8 cellular contexts compared by ENCODE assay signal in the genomic region with DNA sequence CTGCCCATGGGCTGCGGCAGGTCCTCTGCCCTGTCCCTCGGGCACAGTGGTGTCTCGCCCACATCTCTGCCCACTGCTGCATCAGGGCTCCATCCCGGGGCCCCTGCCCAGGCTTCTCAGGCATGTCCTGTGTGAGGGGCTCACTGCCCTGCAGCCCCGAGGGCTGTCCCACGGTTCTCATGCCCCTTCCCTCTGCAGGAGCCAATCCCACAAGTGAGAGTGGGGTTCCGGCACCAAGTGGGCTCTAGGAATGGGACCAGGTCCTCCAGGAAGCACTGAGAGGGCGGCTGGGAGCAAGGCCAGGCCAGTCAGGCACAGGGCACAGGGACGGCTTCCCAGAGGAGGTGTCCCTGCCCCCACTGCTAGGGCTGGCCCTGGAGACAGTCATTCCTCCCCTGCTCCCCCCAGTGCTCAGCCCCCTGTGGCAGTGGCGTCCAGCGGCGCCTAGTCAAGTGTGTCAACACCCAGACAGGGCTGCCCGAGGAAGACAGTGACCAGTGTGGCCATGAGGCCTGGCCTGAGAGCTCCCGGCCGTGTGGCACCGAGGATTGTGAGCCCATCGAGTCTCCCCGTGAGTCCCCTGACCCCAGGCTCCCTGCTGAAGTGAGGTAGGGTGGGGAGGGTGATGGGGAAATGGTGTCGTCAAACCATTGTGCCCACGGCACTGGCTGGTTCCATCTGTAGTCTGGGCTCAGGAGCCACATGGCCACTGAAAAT.
DNase-seq lines count a peak whose midpoint lies in the region; ATAC-seq and TF ChIP-seq lines count a peak whose summit lies in the region.
"Not testable (repeated sequence)": the region's sequence is repeated elsewhere in the genome, so short reads cannot be mapped to it uniquely, and the experiment has no call there.

No MANE protein-coding gene starts in this region.

- not testable (repeated sequence) for H2AFZ ChIP-seq in Loucy (ENCODE audit: low read length)

- TF ChIP-seq POLR2A in uterus (IDR thresholded peaks at IDR 0.05), result not testable (repeated sequence)

- not testable (repeated sequence) for H3F3A ChIP-seq in Loucy (ENCODE audit: low read depth)

- peaks cover 4 to 23% (median 17%) of the 10 kb centered on the region in 11 experiments; a peak in 13 of 22 replicates for H4K20me1 ChIP-seq in BLaER1 treated with 17β-estradiol and CSF1 and Interleukin-3, amounts not matched to agents 10 nM and 100 nM
- H4K20me1 ChIP-seq in Loucy (ENCODE audit: insufficient read depth, low read length, poor library complexity, severe bottlenecking), result not testable (repeated sequence)

- H3K79me2 ChIP-seq in Loucy (ENCODE audit: insufficient read depth, low read length), result not testable (repeated sequence)

- not testable (repeated sequence) for H3K9me2 ChIP-seq in Loucy (replicated peaks; ENCODE audit: low read depth, low read length)

- CTCF ChIA-PET in activated CD8-positive, alpha-beta T cell treated with anti-CD3 and anti-CD28 coated beads, Interleukin-2, amount 10 ng/mL, durations not matched to agents 7 days and 5 days (lab: Charles Lee), result interaction anchor here (0.6 kb wide), 1 partner anchor 119 kb away, joined by 3 read pairs; no protein-coding TSS in a partner anchor

- peak overlapping the region; percentile 77 to 97 (median 86) for H3K4me2 ChIP-seq in BLaER1 treated with 17β-estradiol and CSF1 and Interleukin-3, amounts not matched to agents 10 nM and 100 nM
- H3K4me2 ChIP-seq in Loucy (ENCODE audit: low read depth, low read length, poor library complexity, severe bottlenecking), result peak overlapping the region; percentile 49

- H3K4me3 Mint-ChIP-seq in activated CD8-positive, alpha-beta T cell treated with anti-CD3 and anti-CD28 coated beads, Interleukin-2, amount 10 ng/mL, durations not matched to agents 7 days and 5 days; dendritic cell treated with granulocyte-macrophage colony-stimulating factor and Interleukin-4, amounts not matched to agents 40 ng/mL and 50 ng/mL, for 4 days: not testable (repeated sequence)

- H3K27ac ChIP-seq in BLaER1 treated with 17β-estradiol and CSF1 and Interleukin-3, amounts not matched to agents 10 nM and 100 nM, result peak overlapping the region in 8 of 11 experiments; percentile 54 to 87 (median 75); a peak in 16 of 22 replicates
- H3K27ac ChIP-seq in uterus, result peak overlapping the region; percentile 75 to 82

- intact Hi-C loops in dendritic cell treated with granulocyte-macrophage colony-stimulating factor and Interleukin-4, amounts not matched to agents 40 ng/mL and 50 ng/mL, for 4 days (cut with micrococcal nuclease); mucosa of descending colon (cut with DNase I, micrococcal nuclease); sciatic nerve (cut with DNase I); uterus (cut with DNase I; ENCODE audit: low total_unique reads): not testable (repeated sequence)

- POLR2A ChIA-PET in activated CD8-positive, alpha-beta T cell treated with anti-CD3 and anti-CD28 coated beads, Interleukin-2, amount 10 ng/mL, durations not matched to agents 7 days and 5 days (lab: Charles Lee), result interaction anchor here (0.6 kb wide), 1 partner anchor 551 kb away, joined by 3 read pairs; no protein-coding TSS in a partner anchor

- H3K36me3 Mint-ChIP-seq in activated CD8-positive, alpha-beta T cell treated with anti-CD3 and anti-CD28 coated beads, Interleukin-2, amount 10 ng/mL, durations not matched to agents 7 days and 5 days (ENCODE audit: low read depth), result not testable (repeated sequence)
- H3K36me3 Mint-ChIP-seq in dendritic cell treated with granulocyte-macrophage colony-stimulating factor and Interleukin-4, amounts not matched to agents 40 ng/mL and 50 ng/mL, for 4 days (ENCODE audit: low read depth), result peaks cover 47% of the 10 kb centered on the region

- not testable (repeated sequence) for H3K36me3 ChIP-seq in BLaER1 treated with 17β-estradiol and CSF1 and Interleukin-3, amounts not matched to agents 10 nM and 100 nM; Loucy (ENCODE audit: insufficient read depth, low read length); mucosa of descending colon (ENCODE audit: low read depth); uterus

- TF ChIP-seq CTCF in Loucy (conservative IDR thresholded peaks at IDR 0.05; ENCODE audit: low read length); mucosa of descending colon (IDR thresholded peaks at IDR 0.05); uterus (IDR thresholded peaks at IDR 0.05): not testable (repeated sequence)

- not testable (repeated sequence) for H3K27me3 Mint-ChIP-seq in activated CD8-positive, alpha-beta T cell treated with anti-CD3 and anti-CD28 coated beads, Interleukin-2, amount 10 ng/mL, durations not matched to agents 7 days and 5 days (ENCODE audit: low read depth); dendritic cell treated with granulocyte-macrophage colony-stimulating factor and Interleukin-4, amounts not matched to agents 40 ng/mL and 50 ng/mL, for 4 days

- peaks cover 37% of the 10 kb centered on the region for H3K4me1 Mint-ChIP-seq in activated CD8-positive, alpha-beta T cell treated with anti-CD3 and anti-CD28 coated beads, Interleukin-2, amount 10 ng/mL, durations not matched to agents 7 days and 5 days (ENCODE audit: low read depth)
- peaks cover 20% of the 10 kb centered on the region for H3K4me1 Mint-ChIP-seq in dendritic cell treated with granulocyte-macrophage colony-stimulating factor and Interleukin-4, amounts not matched to agents 40 ng/mL and 50 ng/mL, for 4 days (ENCODE audit: low read depth)

- H3K4me1 ChIP-seq in BLaER1 treated with 17β-estradiol and CSF1 and Interleukin-3, amounts not matched to agents 10 nM and 100 nM, result peaks cover 50 to 97% (median 88%) of the 10 kb centered on the region in 10 experiments
- H3K4me1 ChIP-seq in Loucy (ENCODE audit: insufficient read depth, low read length, poor library complexity, severe bottlenecking), result peaks cover 36% of the 10 kb centered on the region
- H3K4me1 ChIP-seq in mucosa of descending colon (ENCODE audit: low read depth), result not testable (repeated sequence)
- peaks cover 6 to 17% of the 10 kb centered on the region in 2 donors for H3K4me1 ChIP-seq in uterus

- ATAC-seq in activated CD8-positive, alpha-beta T cell treated with anti-CD3 and anti-CD28 coated beads, Interleukin-2, amount 10 ng/mL, durations not matched to agents 7 days and 5 days; mucosa of descending colon; sciatic nerve: not testable (repeated sequence)
- ATAC-seq in left lobe of liver, result peak; percentile 10

- H3K9ac ChIP-seq in BLaER1 treated with 17β-estradiol and CSF1 and Interleukin-3, amounts not matched to agents 10 nM and 100 nM, result peak overlapping the region in 8 of 11 experiments; percentile 16 to 77 (median 56); a peak in 16 of 22 replicates
- not testable (repeated sequence) for H3K9ac ChIP-seq in Loucy (ENCODE audit: low read depth, low read length, poor library complexity, severe bottlenecking)

- not testable (repeated sequence) for H3K4me3 ChIP-seq in BLaER1 treated with 17β-estradiol and CSF1 and Interleukin-3, amounts not matched to agents 10 nM and 100 nM; Loucy (ENCODE audit: low read length, poor library complexity, severe bottlenecking); mucosa of descending colon; uterus

- H3K27ac Mint-ChIP-seq in activated CD8-positive, alpha-beta T cell treated with anti-CD3 and anti-CD28 coated beads, Interleukin-2, amount 10 ng/mL, durations not matched to agents 7 days and 5 days, result peak overlapping the region; percentile 77
- peak overlapping the region; percentile 20 for H3K27ac Mint-ChIP-seq in dendritic cell treated with granulocyte-macrophage colony-stimulating factor and Interleukin-4, amounts not matched to agents 40 ng/mL and 50 ng/mL, for 4 days

- not testable (repeated sequence) for DNase-seq in activated CD8-positive, alpha-beta T cell treated with anti-CD3 and anti-CD28 coated beads, Interleukin-2, amount 10 ng/mL, durations not matched to agents 7 days and 5 days; left lobe of liver (ENCODE audit: low spot score); uterus
- DNase-seq in mucosa of descending colon, result peak in 2 of 3 donors; percentile 17 to 52
- DNase-seq in sciatic nerve (ENCODE audit: low spot score), result peak; percentile 51

- not testable (repeated sequence) for H3K9me3 ChIP-seq in BLaER1 treated with 17β-estradiol and CSF1 and Interleukin-3, amounts not matched to agents 10 nM and 100 nM (replicated peaks in 1 of 11); Loucy (ENCODE audit: insufficient read depth, low read depth, low read length); mucosa of descending colon; uterus

- H3K27me3 ChIP-seq in BLaER1 treated with 17β-estradiol and CSF1 and Interleukin-3, amounts not matched to agents 10 nM and 100 nM; Loucy (ENCODE audit: insufficient read depth, low read length, poor library complexity, severe bottlenecking); uterus: not testable (repeated sequence)

- H3K9me3 Mint-ChIP-seq in activated CD8-positive, alpha-beta T cell treated with anti-CD3 and anti-CD28 coated beads, Interleukin-2, amount 10 ng/mL, durations not matched to agents 7 days and 5 days (ENCODE audit: insufficient read depth); dendritic cell treated with granulocyte-macrophage colony-stimulating factor and Interleukin-4, amounts not matched to agents 40 ng/mL and 50 ng/mL, for 4 days: not testable (repeated sequence)
